Comparison of ENCODE assay signal across 9 cellular contexts in the genomic region with DNA sequence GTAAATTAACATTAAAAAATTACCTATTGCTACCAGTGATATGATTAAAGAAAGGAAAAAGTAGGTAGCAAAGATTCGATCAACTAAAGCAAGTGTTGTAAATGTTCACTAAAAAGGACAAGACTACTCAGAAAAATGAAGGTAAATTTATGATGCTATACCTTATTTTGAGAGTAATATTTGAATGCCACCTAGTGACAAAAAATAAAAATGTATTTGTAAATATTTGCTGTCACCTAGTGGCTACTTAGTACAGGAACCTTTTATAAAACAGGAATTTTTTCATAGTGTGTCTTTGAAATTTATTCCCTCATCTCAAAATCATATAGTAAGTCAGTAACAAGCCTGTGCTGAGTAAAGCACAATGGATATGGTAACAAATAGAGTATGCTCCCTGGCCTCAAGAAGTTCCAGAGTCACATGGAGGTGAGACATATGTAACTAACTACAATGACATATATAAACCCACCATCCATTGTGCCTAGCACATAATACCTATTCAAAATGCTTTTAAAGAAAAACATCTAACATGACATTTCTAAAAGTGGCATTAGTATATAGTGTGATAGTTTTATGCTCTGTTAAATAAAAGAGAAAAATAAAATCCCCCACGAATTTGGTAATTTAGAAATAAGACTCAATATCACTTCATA.
DNase-seq lines count a peak whose midpoint lies in the region; ATAC-seq and TF ChIP-seq lines count a peak whose summit lies in the region.
"Had no signal": no experiment of that assay in that cellular context is flagged by ENCODE, and none has a peak within 500 bp of the region (broad histone marks: within the 10 kb centered on the region; RNA-seq: fewer than 3 reads in every experiment).

No MANE protein-coding gene starts in this region.

- ATAC-seq in GM18502 (IDR thresholded peaks at IDR 0.05; ENCODE audit: poor library complexity, unreplicated experiment) (peak; percentile 71), HG03469 (IDR thresholded peaks at IDR 0.05; ENCODE audit: unreplicated experiment) (peak; percentile 56)
- ATAC-seq: naive thymus-derived CD4-positive, alpha-beta T cell had no signal

- CTCF ChIA-PET in HEK293T (lab: Yijun Ruan, JAX): interaction anchor here (0.7 to 1.1 kb wide), 4 partner anchors 9 to 789 kb away, joined by 3 to 4 read pairs (median 3); partner anchors contain the start of gene SIM1

- TF ChIP-seq CTCF in epithelial cell of esophagus (IDR thresholded peaks at IDR 0.05; ENCODE audit: insufficient read depth, low read depth, low read length, missing control alignments): peak; percentile 27

- DNase-seq in NCI-H82 (lab: John Stamatoyannopoulos, UW) (peak; percentile 57), epithelial cell of esophagus (ENCODE audit: low read depth) (peak; percentile 10), epidermal melanocyte (ENCODE audit: insufficient read length, low spot score) (no peak), HEK293T (ENCODE audit: extremely low spot score) (no peak), NCI-H187 treated with DMSO at 0.1 percent for 48 hours (lab: John Stamatoyannopoulos, UW) (no peak)
- no peak for DNase-seq in stimulated activated CD4-positive, alpha-beta T cell treated with anti-CD3 and anti-CD28 coated beads, Interleukin-15, amount 100 ng/mL, for 24 hours

- POLR2A ChIA-PET in HEK293T (lab: Yijun Ruan, JAX): no interaction called here

- H3K4me3 ChIP-seq in epithelial cell of esophagus (ENCODE audit: low read length): no peak overlapping the region

TF ChIP-seq in HEK293T, 16 proteins besides CTCF, POLR2A, EP300 and RAD21:
- TF ChIP-seq HDGF (IDR thresholded peaks at IDR 0.05; ENCODE audit: borderline replicate concordance): no peak
- TF ChIP-seq FOXM1 (IDR thresholded peaks at IDR 0.05; ENCODE audit: borderline replicate concordance): no peak
- TF ChIP-seq NFRKB (IDR thresholded peaks at IDR 0.05): no peak
- no peak for TF ChIP-seq FOXK2 (IDR thresholded peaks at IDR 0.05)
- no peak for TF ChIP-seq CTBP1 (IDR thresholded peaks at IDR 0.05; ENCODE audit: borderline replicate concordance)
- no peak for TF ChIP-seq ZNF384 (IDR thresholded peaks at IDR 0.05)
- no peak for TF ChIP-seq TARDBP (IDR thresholded peaks at IDR 0.05)
- TF ChIP-seq LEF1 (IDR thresholded peaks at IDR 0.05; ENCODE audit: borderline replicate concordance): no peak
- no peak for TF ChIP-seq ARNT (IDR thresholded peaks at IDR 0.05)
- TF ChIP-seq BHLHE40 (IDR thresholded peaks at IDR 0.05; ENCODE audit: borderline replicate concordance): no peak
- no peak for TF ChIP-seq ELF4 (IDR thresholded peaks at IDR 0.05)
- no peak for TF ChIP-seq SP1 (IDR thresholded peaks at IDR 0.05)
- no peak for TF ChIP-seq SUZ12 (IDR thresholded peaks at IDR 0.05)
- no peak for TF ChIP-seq L3MBTL2 (conservative IDR thresholded peaks at IDR 0.05)

Comparison
In these comparisons a context has a peak if more than half of its experiments do, and no peak if none do; other contexts are left out.
1. DNase-seq: peak in NCI-H82 (single experiment) and epithelial cell of esophagus (single experiment); none in epidermal melanocyte (single experiment), HEK293T (single experiment), stimulated activated CD4-positive, alpha-beta T cell treated with anti-CD3 and anti-CD28 coated beads, Interleukin-15, amount 100 ng/mL, for 24 hours (single experiment) and NCI-H187 treated with DMSO at 0.1 percent for 48 hours (single experiment).